ENCODE assay signal across 16 cellular contexts in the genomic region with DNA sequence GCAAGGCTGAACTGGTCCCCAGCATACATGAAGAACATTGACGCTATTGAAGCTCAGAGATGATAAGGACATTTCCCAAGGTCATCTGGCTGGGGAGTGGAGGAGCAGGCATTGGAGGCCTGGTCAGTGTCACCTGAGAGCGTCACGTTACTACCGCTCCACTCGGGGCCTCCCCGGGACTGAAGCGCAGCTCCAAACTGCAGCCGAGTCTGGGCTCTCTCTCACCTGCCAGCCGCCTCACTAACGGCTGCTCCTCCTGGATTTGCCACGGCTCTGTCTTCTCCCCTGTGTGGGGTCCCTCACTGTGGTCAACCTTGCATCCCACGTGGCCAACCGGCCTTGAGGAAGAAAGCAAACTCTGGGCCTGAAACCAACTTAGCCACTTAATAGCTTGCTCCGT.
"Had no signal": no experiment of that assay in that cellular context is flagged by ENCODE, and none has a peak within 500 bp of the region (broad histone marks: within the 10 kb centered on the region; RNA-seq: fewer than 3 reads in every experiment).

No MANE protein-coding gene starts in this region.

- H3K36me3 Mint-ChIP-seq: activated CD4-positive, alpha-beta memory T cell treated with anti-CD3 and anti-CD28 coated beads for 36 hours; activated naive CD4-positive, alpha-beta T cell treated with anti-CD3 and anti-CD28 coated beads, Interleukin-2, amount 50 U/mL, for 24 hours; naive B cell had no signal

- H3K4me3 ChIP-seq: adrenal gland, cardiac muscle cell, esophagus squamous epithelium, hepatocyte, left lung had no signal

- H3K4me3 Mint-ChIP-seq: activated CD4-positive, alpha-beta memory T cell treated with anti-CD3 and anti-CD28 coated beads for 36 hours; activated naive CD4-positive, alpha-beta T cell treated with anti-CD3 and anti-CD28 coated beads, Interleukin-2, amount 50 U/mL, for 24 hours; activated T-cell treated with anti-CD3 and anti-CD28 coated beads, Interleukin-2, amount 50 U/mL, for 4 hours; naive B cell; stimulated activated naive CD8-positive, alpha-beta T cell treated with anti-CD3 and anti-CD28 coated beads, Interleukin-15, Interleukin-2, amounts not matched to agents 100 ng/mL and 50 ng/mL, for 24 hours had no signal

- H3K27me3 Mint-ChIP-seq: activated naive CD4-positive, alpha-beta T cell treated with anti-CD3 and anti-CD28 coated beads, Interleukin-2, amount 50 U/mL, for 24 hours had no signal

- ATAC-seq: left lung had no signal

- H3K27ac Mint-ChIP-seq: activated CD4-positive, alpha-beta memory T cell treated with anti-CD3 and anti-CD28 coated beads for 36 hours; activated naive CD4-positive, alpha-beta T cell treated with anti-CD3 and anti-CD28 coated beads, Interleukin-2, amount 50 U/mL, for 24 hours; stimulated activated naive CD8-positive, alpha-beta T cell treated with anti-CD3 and anti-CD28 coated beads, Interleukin-15, Interleukin-2, amounts not matched to agents 100 ng/mL and 50 ng/mL, for 24 hours had no signal

- H3K27ac ChIP-seq: adrenal gland, cardiac muscle cell, esophagus squamous epithelium, hepatocyte, left lung had no signal

- H3K27me3 ChIP-seq: adrenal gland, cardiac muscle cell, esophagus squamous epithelium, hepatocyte, left lung, neutrophil had no signal

- H3K9me3 Mint-ChIP-seq: activated CD4-positive, alpha-beta memory T cell treated with anti-CD3 and anti-CD28 coated beads for 36 hours; activated naive CD4-positive, alpha-beta T cell treated with anti-CD3 and anti-CD28 coated beads, Interleukin-2, amount 50 U/mL, for 24 hours; activated T-cell treated with anti-CD3 and anti-CD28 coated beads, Interleukin-2, amount 50 U/mL, for 4 hours; stimulated activated naive CD8-positive, alpha-beta T cell treated with anti-CD3 and anti-CD28 coated beads, Interleukin-15, Interleukin-2, amounts not matched to agents 100 ng/mL and 50 ng/mL, for 24 hours had no signal

- DNase-seq: activated CD4-positive, alpha-beta memory T cell treated with anti-CD3 and anti-CD28 coated beads for 36 hours; activated CD4-positive, alpha-beta T cell treated with anti-CD3 and anti-CD28 coated beads for 1 hour; activated effector memory CD4-positive, alpha-beta T cell treated with Interleukin-2 at 50 U/mL for 16 hours; activated T-cell treated with anti-CD3 and anti-CD28 coated beads, Interleukin-2, amount 50 U/mL, for 4 hours; adrenal gland; esophagus squamous epithelium; islet precursor cell; left lung; mammary epithelial cell; naive B cell; stimulated activated CD4-positive, alpha-beta T cell treated with anti-CD3 and anti-CD28 coated beads, Interleukin-4, amount 100 ng/mL, for 24 hours had no signal

- H3K4me1 Mint-ChIP-seq: naive B cell had no signal
